16 cellular contexts compared by ENCODE assay signal in the genomic region with DNA sequence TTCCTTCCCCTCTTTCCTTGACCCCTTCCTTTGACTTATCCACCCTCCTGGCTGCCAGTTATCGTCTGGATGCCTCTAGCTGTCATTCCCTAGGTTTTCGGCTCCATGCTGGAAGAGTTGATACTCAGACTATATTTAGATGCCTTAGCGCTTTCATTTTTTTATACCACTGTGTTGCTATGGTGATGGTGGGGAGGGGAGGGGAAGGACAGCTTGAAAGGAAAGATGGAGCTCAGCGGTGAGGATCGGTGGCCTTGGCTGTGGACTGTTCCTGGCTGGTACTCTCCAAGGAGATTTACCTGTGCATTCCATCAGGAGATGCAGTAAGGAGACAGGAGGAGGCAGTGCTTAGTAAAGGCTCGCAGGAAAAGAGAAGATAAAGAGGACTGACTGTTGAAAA.
DNase-seq lines count a peak whose midpoint lies in the region; ATAC-seq lines count a peak whose summit lies in the region.
"Had no signal": no experiment of that assay in that cellular context is flagged by ENCODE, and none has a peak within 500 bp of the region (broad histone marks: within the 10 kb centered on the region; RNA-seq: fewer than 3 reads in every experiment).

No MANE protein-coding gene starts in this region.

- in situ Hi-C loops in G401 (cut with HindIII; ENCODE audit: low sequenced_read_pairs), result no loop called here

- DNase-seq in G401 (ENCODE audit: low spot score) (peak; percentile 80), NCI-H2227 treated with DMSO at 0.1 percent for 48 hours (lab: John Stamatoyannopoulos, UW) (peak; percentile 74), sciatic nerve (ENCODE audit: low spot score) (no peak), NAMALWA (ENCODE audit: low spot score) (no peak)
- DNase-seq: BE2C; CD4-positive, alpha-beta memory T cell; COR-L47; DMS153; EL; GDM1; GOT3; H9 had no signal

- ATAC-seq in GM19023 (IDR thresholded peaks at IDR 0.05; ENCODE audit: unreplicated experiment) (no peak), sciatic nerve (no peak)

- intact Hi-C loops in sciatic nerve (cut with DNase I), result no loop called here

- H3K27ac ChIP-seq in cingulate gyrus (ENCODE audit: low read depth, low read length) (peak overlapping the region; percentile 41), temporal lobe (ENCODE audit: low read depth, low read length) (peak overlapping the region; percentile 48)
- H3K27ac ChIP-seq: C4-2B had no signal

Comparison
In these comparisons a context has a peak if more than half of its experiments do, and no peak if none do; other contexts are left out.
1. DNase-seq: peak in G401 (single experiment) and NCI-H2227 treated with DMSO at 0.1 percent for 48 hours (single experiment); none in sciatic nerve (single experiment) and NAMALWA (single experiment).